9 cellular contexts compared by ENCODE assay signal in the genomic region with DNA sequence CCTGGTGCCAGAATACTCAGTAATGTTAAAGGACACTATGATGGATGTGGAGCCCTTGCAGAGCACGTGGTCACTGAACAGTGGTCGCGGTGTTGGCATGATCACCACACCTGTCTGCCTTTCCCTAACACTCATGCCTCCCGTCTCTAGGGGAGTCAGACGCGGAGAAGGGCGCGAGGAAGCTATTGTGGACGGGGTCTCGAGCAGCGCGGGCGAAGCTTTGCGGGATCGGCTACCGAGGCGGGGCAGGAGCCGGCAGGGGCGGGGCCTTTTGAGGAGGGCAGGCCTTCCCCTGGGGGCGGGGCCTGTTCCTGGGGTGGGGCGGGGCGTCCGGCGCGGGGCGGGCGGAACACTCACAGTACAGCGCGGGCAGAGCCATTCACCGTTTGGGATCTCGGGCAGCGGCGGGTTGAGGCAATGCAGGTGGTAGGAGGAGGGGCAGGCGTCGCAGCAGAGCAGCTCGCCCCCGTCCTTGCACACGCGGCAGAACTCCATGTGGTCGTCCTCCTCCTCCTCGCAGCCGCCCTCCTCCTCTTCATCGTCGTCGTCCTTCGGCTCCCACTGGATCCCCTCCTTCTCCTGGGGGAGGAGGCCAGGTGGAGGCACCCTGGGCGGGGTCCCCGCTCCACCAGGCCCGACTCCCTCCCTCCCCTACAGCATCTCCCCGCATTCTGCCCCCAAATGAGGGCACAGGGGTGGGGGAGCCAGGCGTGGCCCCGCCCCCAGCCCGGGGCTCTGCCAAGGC. TPM values are rescaled to one million over a fixed set of nuclear protein-coding genes. Genes with fewer than 3 reads are reported as not detected.
DNase-seq lines count a peak whose midpoint lies in the region; ATAC-seq and TF ChIP-seq lines count a peak whose summit lies in the region.
"Had no signal": no experiment of that assay in that cellular context is flagged by ENCODE, and none has a peak within 500 bp of the region (broad histone marks: within the 10 kb centered on the region; RNA-seq: fewer than 3 reads in every experiment).

No MANE protein-coding gene starts in this region.

- H4K20me1 ChIP-seq in fibroblast of lung (ENCODE audit: control insufficient read depth, extremely low read depth, insufficient read depth, low read length), result no peaks in the 10 kb centered on the region

- no peaks in the 10 kb centered on the region for H3K36me3 ChIP-seq in fibroblast of lung (ENCODE audit: control insufficient read depth, insufficient read depth, low read length)
- H3K36me3 ChIP-seq: gastrocnemius medialis had no signal

- intact Hi-C loops in Calu3 (cut with micrococcal nuclease; ENCODE audit: unreplicated experiment), result no loop called here

- no peaks in the 10 kb centered on the region for H3K79me2 ChIP-seq in fibroblast of lung (ENCODE audit: control insufficient read depth, insufficient read depth, low read length)

- H3K27me3 Mint-ChIP-seq in Calu3 (ENCODE audit: unreplicated experiment), result peaks cover 25% of the 10 kb centered on the region

- no peak for TF ChIP-seq CTCF in Calu3 (IDR thresholded peaks at IDR 0.05; ENCODE audit: unreplicated experiment)
- TF ChIP-seq CTCF in fibroblast of lung (conservative IDR thresholded peaks at IDR 0.05 in 1 of 2, IDR thresholded peaks at IDR 0.05 in 1 of 2; ENCODE audit: low read depth in 1 of 2, low read length in 2 of 2), result no peak

- H3K9me3 Mint-ChIP-seq in Calu3 (ENCODE audit: low read depth, unreplicated experiment), result no peaks in the 10 kb centered on the region

- peaks cover 7% of the 10 kb centered on the region for H3K4me1 Mint-ChIP-seq in Calu3 (ENCODE audit: low read depth, unreplicated experiment)

- no peak overlapping the region for H3K27ac ChIP-seq in fibroblast of lung (ENCODE audit: insufficient read depth, low read length)
- H3K27ac ChIP-seq: gastrocnemius medialis had no signal

- no peak overlapping the region for H3K4me3 Mint-ChIP-seq in Calu3 (ENCODE audit: low read depth, unreplicated experiment)

- H2AFZ ChIP-seq in fibroblast of lung (ENCODE audit: low read length), result no peak overlapping the region

- ATAC-seq in HG03025 (IDR thresholded peaks at IDR 0.05; ENCODE audit: low FRiP score, unreplicated experiment) (no peak), HG03571 (IDR thresholded peaks at IDR 0.05; ENCODE audit: unreplicated experiment) (no peak)

- H3K4me1 ChIP-seq in fibroblast of lung (ENCODE audit: control insufficient read depth, extremely low read depth, insufficient read depth, low read length), result no peaks in the 10 kb centered on the region

- H3K27ac Mint-ChIP-seq in Calu3 (ENCODE audit: unreplicated experiment), result no peak overlapping the region

- no peaks in the 10 kb centered on the region for H3K27me3 ChIP-seq in fibroblast of lung (ENCODE audit: control insufficient read depth, insufficient read depth, low read length)

- no peak overlapping the region for H3K9ac ChIP-seq in fibroblast of lung (ENCODE audit: insufficient read depth, low read length)

- DNase-seq in Calu3, result peak; percentile 44
- peak; percentile 81 for DNase-seq in NCI-H146 (lab: John Stamatoyannopoulos, UW)
- DNase-seq in activated T-cell treated with anti-CD3 and anti-CD28 coated beads for 4 hours, result peak; percentile 56
- peak in 1 of 2 donors; percentile 8 for DNase-seq in fibroblast of lung (ENCODE audit: low read depth in 2 of 2)
- DNase-seq in putamen (ENCODE audit: low spot score), result peak; percentile 27
- DNase-seq in DMS114 treated with DMSO at 0.1 percent for 48 hours (lab: John Stamatoyannopoulos, UW; ENCODE audit: unreplicated experiment), result no peak
- DNase-seq: gastrocnemius medialis had no signal

- H3K9me3 ChIP-seq in fibroblast of lung (ENCODE audit: control insufficient read depth, insufficient read depth, low read depth, low read length), result no peaks in the 10 kb centered on the region
- H3K9me3 ChIP-seq: gastrocnemius medialis had no signal

- H3K36me3 Mint-ChIP-seq in Calu3 (ENCODE audit: insufficient read depth, unreplicated experiment), result no peaks in the 10 kb centered on the region

- peak overlapping the region; percentile 13 for H3K4me2 ChIP-seq in fibroblast of lung (ENCODE audit: extremely low read depth, insufficient read depth, low read length)

- CTCF ChIA-PET in Calu3 (lab: Charles Lee), result no interaction called here

- no TSS peak for BruUV-seq in Calu3 (replicated peaks; lab: Mats Ljungman, UMichigan)

- no peak overlapping the region for H3K4me3 ChIP-seq in fibroblast of lung (replicated peaks in 1 of 4; ENCODE audit: control extremely low read depth in 1 of 4, insufficient read depth in 1 of 4, low read depth in 3 of 4, low read length in 4 of 4)

RNA-seq across cellular contexts. Expression of a gene that starts 31.5 kb away (rescaled TPM):
- total RNA-seq in Calu3 (2022) (0.27 and 0.28 TPM in 2 replicates), fibroblast of lung (under 0.01 TPM in 2 replicates)
- polyA plus RNA-seq in fibroblast of lung, result 0.01 and 0.02 TPM in 2 replicates
- polyA plus RNA-seq in fibroblast of lung (2012), result 0.03 TPM in 2 replicates
- not detected in 2 replicates for polyA minus RNA-seq in fibroblast of lung (ENCODE audit: low replicate concordance)

RNA-seq across cellular contexts. Expression of a gene that starts 50.7 kb away (rescaled TPM):
- 256 and 259 TPM in 2 replicates for total RNA-seq in Calu3 (2022)
- 159 and 227 TPM in 2 replicates for total RNA-seq in fibroblast of lung
- polyA plus RNA-seq in fibroblast of lung, result 300 and 369 TPM in 2 replicates
- polyA plus RNA-seq in fibroblast of lung (2012), result 686 and 835 TPM in 2 replicates
- polyA minus RNA-seq in fibroblast of lung (ENCODE audit: low replicate concordance), result 2.9 and 3.7 TPM in 2 replicates

RNA-seq across cellular contexts. Expression of a gene that starts 57.2 kb away (rescaled TPM):
- total RNA-seq in Calu3 (2022) (146 and 160 TPM in 2 replicates), fibroblast of lung (9.2 and 17.2 TPM in 2 replicates)
- 2.0 and 2.6 TPM in 2 replicates for polyA plus RNA-seq in fibroblast of lung
- 0.90 and 1.6 TPM in 2 replicates for polyA plus RNA-seq in fibroblast of lung (2012)
- 4.7 and 12.2 TPM in 2 replicates for polyA minus RNA-seq in fibroblast of lung (ENCODE audit: low replicate concordance)
